ENCODE assay signal across 1 cellular context in the genomic region with DNA sequence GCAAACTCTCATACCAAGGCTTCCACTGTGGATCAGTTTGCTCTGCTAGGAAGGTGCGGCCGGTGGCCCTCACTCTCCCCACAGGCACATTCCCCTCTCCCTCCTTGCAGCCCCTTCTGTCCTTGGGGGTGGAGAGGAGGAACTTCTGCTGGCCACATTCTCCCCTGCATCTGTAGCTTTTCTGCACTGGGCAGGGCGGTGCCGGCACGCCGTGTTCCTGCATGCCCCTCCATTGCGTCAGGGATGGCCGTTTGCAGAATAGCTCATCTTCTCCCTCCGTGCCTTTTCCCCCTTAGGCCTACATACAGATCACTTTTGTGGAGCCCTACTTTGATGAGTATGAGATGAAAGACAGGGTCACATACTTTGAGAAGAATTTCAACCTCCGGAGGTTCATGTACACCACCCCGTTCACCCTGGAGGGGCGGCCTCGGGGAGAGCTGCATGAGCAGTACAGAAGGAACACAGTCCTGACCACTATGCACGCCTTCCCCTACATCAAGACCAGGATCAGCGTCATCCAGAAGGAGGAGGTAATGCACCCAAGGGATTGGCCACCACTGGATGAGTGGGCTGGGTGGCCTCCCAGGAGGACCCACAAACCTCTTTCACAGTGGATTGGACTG.
TF ChIP-seq lines count a peak whose summit lies in the region.

No MANE protein-coding gene starts in this region.

TF ChIP-seq in H1, 55 proteins besides CTCF, POLR2A, EP300 and RAD21:
- no peak for TF ChIP-seq HDAC2 (IDR thresholded peaks at IDR 0.05; ENCODE audit: borderline replicate concordance in 1 of 2, low read depth in 2 of 2, low read length in 2 of 2)
- no peak for TF ChIP-seq SIRT6 (IDR thresholded peaks at IDR 0.05; ENCODE audit: low read length)
- TF ChIP-seq, protein P1, sequence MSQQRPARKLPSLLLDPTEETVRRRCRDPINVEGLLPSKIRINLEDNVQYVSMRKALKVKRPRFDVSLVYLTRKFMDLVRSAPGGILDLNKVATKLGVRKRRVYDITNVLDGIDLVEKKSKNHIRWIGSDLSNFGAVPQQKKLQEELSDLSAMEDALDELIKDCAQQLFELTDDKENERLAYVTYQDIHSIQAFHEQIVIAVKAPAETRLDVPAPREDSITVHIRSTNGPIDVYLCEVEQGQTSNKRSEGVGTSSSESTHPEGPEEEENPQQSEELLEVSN (IDR thresholded peaks at IDR 0.05): no peak
- TF ChIP-seq TCF12 (IDR thresholded peaks at IDR 0.05; ENCODE audit: low read depth, low read length): no peak
- no peak for TF ChIP-seq CREB1 (IDR thresholded peaks at IDR 0.05)
- no peak for TF ChIP-seq RBBP5 (IDR thresholded peaks at IDR 0.05; ENCODE audit: borderline replicate concordance, low read depth, low read length)
- TF ChIP-seq SIN3A (conservative IDR thresholded peaks at IDR 0.05 in 1 of 2, IDR thresholded peaks at IDR 0.05 in 1 of 2; ENCODE audit: low read depth in 1 of 2, low read length in 2 of 2): no peak
